Comparison of ENCODE assay signal across 10 cellular contexts in the genomic region with DNA sequence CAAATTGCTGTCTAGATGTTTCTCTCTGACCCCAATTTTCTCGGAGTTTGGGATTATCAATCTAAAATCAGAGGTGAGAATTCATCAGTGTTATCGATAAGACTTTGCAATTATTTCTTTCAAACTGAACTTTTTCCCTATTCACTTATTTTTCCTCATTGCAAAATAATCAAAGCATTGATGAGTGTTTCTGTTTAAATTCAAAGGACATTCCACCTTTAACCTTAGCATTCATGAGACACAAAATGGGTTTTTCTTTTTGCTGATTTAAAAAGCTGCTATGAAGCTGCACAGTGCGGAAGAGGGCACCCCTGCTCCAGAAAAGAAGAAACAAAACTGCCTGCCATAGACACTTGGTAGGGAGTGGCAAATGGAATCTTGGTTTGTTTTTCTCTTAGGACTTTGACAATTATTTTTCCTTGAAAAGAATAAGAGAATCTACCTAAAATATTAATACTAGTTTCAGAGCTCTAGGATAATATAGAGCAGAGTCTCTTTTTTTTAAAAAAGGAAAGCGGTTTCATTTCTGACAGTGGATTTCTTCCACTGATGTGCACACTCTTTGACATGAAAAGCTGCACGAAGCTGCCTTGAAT.
DNase-seq lines count a peak whose midpoint lies in the region; ATAC-seq, FAIRE-seq and TF ChIP-seq lines count a peak whose summit lies in the region.
"Had no signal": no experiment of that assay in that cellular context is flagged by ENCODE, and none has a peak within 500 bp of the region (broad histone marks: within the 10 kb centered on the region; RNA-seq: fewer than 3 reads in every experiment).

No MANE protein-coding gene starts in this region.

- H3K4me2 ChIP-seq in K562 (ENCODE audit: insufficient read depth, low read length) = peak overlapping the region; percentile 100

- no peaks in the 10 kb centered on the region; the same call in 1 of the 2 replicates for H3K9me3 ChIP-seq in K562 (replicated peaks; ENCODE audit: control insufficient read depth, insufficient read depth, low read depth, low read length)

- H3K4me3 ChIP-seq in K562 = peak overlapping the region; percentile 43

- peaks cover 58 to 70% of the 10 kb centered on the region in 2 experiments for H3K4me1 ChIP-seq in K562 (replicated peaks in 1 of 2; ENCODE audit: control insufficient read depth in 2 of 2, insufficient read depth in 2 of 2, low read length in 2 of 2)

- TSS peak; percentile 91 for BruUV-seq in K562 (replicated peaks; lab: Mats Ljungman, UMichigan)

- CTCF ChIA-PET in K562 (lab: Yijun Ruan, JAX; ENCODE audit: low intra/inter-chr PET ratio) = interaction anchor here (1.0 kb wide), 1 partner anchor 13 kb away, joined by 5 read pairs; no protein-coding TSS in a partner anchor

- in situ Hi-C loops in Caki2 (cut with HindIII; ENCODE audit: low pct_unique_long_range_greater_than_20kb, low sequenced_read_pairs) = no loop called here
- in situ Hi-C loops in KBM-7 (cut with MboI; ENCODE audit: low pct_unique_long_range_greater_than_20kb, low sequenced_read_pairs) = loop anchor here (25.0 kb wide), 1 partner anchor 366 kb away; no protein-coding TSS in a partner anchor
- in situ Hi-C loops in K562 (cut with MboI) = no loop called here

- TF ChIP-seq CTCF in K562 (IDR thresholded peaks at IDR 0.05 in 2 of 3, conservative IDR thresholded peaks at IDR 0.05 in 1 of 3; ENCODE audit: insufficient read depth in 2 of 3, low read depth in 1 of 3, low read length in 3 of 3) (peak in 2 of 3 experiments; percentile 33 to 56; a peak in 3 of 6 replicates), neural crest cell (conservative IDR thresholded peaks at IDR 0.05) (no peak)

- no peaks in the 10 kb centered on the region for H3K27me3 Mint-ChIP-seq in neural crest cell (ENCODE audit: low read depth)

- no peaks in the 10 kb centered on the region; the same call in 2 of the 3 replicates for H3K36me3 ChIP-seq in K562 (ENCODE audit: control insufficient read depth, insufficient read depth, low read length)

- TF ChIP-seq RAD21 in K562 (CRISPR knock-in tag; conservative IDR thresholded peaks at IDR 0.05 in 1 of 2, IDR thresholded peaks at IDR 0.05 in 1 of 2) = peak in 1 of 2 experiments; percentile 46; a peak in 3 of 4 replicates

- DNase-seq in Caki2 (ENCODE audit: low read depth) = peak; percentile 59
- peak; percentile 44 for DNase-seq in KBM-7
- peak in 2 of 4 experiments; percentile 39 to 68 for DNase-seq in K562 (ENCODE audit: extremely low read depth in 1 of 4, low spot score in 3 of 4)
- no peak for DNase-seq in neural crest cell (ENCODE audit: low read depth, low spot score)
- DNase-seq in UCSD-AML1 (lab: John Stamatoyannopoulos, UW; ENCODE audit: unreplicated experiment) = no peak
- DNase-seq in stimulated activated CD4-positive, alpha-beta T cell treated with anti-CD3 and anti-CD28 coated beads, Interleukin-2, amount 100 ng/mL, for 48 hours = no peak
- DNase-seq: DMS79 treated with DMSO at 0.1 percent for 48 hours, NCI-H526 treated with DMSO at 0.1 percent for 48 hours had no signal

- H3K27ac Mint-ChIP-seq in neural crest cell (ENCODE audit: unreplicated experiment) = peak overlapping the region; percentile 87

- no peaks in the 10 kb centered on the region; a peak in 1 of 5 replicates for H3K27me3 ChIP-seq in K562 (ENCODE audit: control insufficient read depth in 2 of 2, insufficient read depth in 2 of 2, low read length in 2 of 2)

- ATAC-seq in K562 (peak; percentile 45), GM21528 (IDR thresholded peaks at IDR 0.05; ENCODE audit: low FRiP score, unreplicated experiment) (no peak), HG02642 (IDR thresholded peaks at IDR 0.05; ENCODE audit: poor library complexity, unreplicated experiment) (no peak)

- no peaks in the 10 kb centered on the region for H3K9me1 ChIP-seq in K562 (ENCODE audit: control insufficient read depth, insufficient read depth, low read length)

- TF ChIP-seq EP300 in K562 (IDR thresholded peaks at IDR 0.05; ENCODE audit: low read length) = no peak; the same call in 1 of the 2 replicates

- TF ChIP-seq POLR2A in K562 (conservative IDR thresholded peaks at IDR 0.05) = no peak

- H3K9me3 Mint-ChIP-seq in neural crest cell = no peaks in the 10 kb centered on the region

- no peak overlapping the region; the same call in 1 of the 2 replicates for H2AFZ ChIP-seq in K562 (ENCODE audit: low read depth, low read length)

- peak overlapping the region; percentile 83 for H3K27ac ChIP-seq in K562 (ENCODE audit: extremely low read depth, low read depth, low read length)

- H3K4me1 Mint-ChIP-seq in neural crest cell = peaks cover 64% of the 10 kb centered on the region

- H3K9ac ChIP-seq in K562 (ENCODE audit: insufficient read depth in 1 of 2, low read depth in 2 of 2, low read length in 2 of 2) = peak overlapping the region; percentile 84 to 87; a peak in 3 of 4 replicates

- H4K20me1 ChIP-seq in K562 (replicated peaks; ENCODE audit: control insufficient read depth, insufficient read depth, low read length) = no peaks in the 10 kb centered on the region

- no peaks in the 10 kb centered on the region for H3K36me3 Mint-ChIP-seq in neural crest cell (ENCODE audit: low read depth)

- H3K79me2 ChIP-seq in K562 (ENCODE audit: control insufficient read depth, insufficient read depth, low read length) = peaks cover 29% of the 10 kb centered on the region

- peak overlapping the region; percentile 50 for H3K4me3 Mint-ChIP-seq in neural crest cell

- 0% methylated on average over 5 of the region's 5 CpGs for WGBS in K562 (ENCODE audit: insufficient coverage, low coverage, missing lambda C conversion rate)

- POLR2A ChIA-PET in K562 (lab: Yijun Ruan, JAX) = interaction anchor here (0.5 to 6.3 kb wide), 37 partner anchors 8 to 635 kb away, joined by 3 to 80 read pairs (median 4); no protein-coding TSS in a partner anchor

- FAIRE-seq in K562 (lab: Jason Lieb, UNC) = peak; percentile 19

- intact Hi-C loops in K562 (cut with micrococcal nuclease) = loop anchor here (1.0 to 2.0 kb wide), 5 partner anchors 8 to 59 kb away; no protein-coding TSS in a partner anchor

TF ChIP-seq in K562, 482 proteins besides CTCF, POLR2A, EP300 and RAD21 (continues in another document):
- TF ChIP-seq, protein P1, sequence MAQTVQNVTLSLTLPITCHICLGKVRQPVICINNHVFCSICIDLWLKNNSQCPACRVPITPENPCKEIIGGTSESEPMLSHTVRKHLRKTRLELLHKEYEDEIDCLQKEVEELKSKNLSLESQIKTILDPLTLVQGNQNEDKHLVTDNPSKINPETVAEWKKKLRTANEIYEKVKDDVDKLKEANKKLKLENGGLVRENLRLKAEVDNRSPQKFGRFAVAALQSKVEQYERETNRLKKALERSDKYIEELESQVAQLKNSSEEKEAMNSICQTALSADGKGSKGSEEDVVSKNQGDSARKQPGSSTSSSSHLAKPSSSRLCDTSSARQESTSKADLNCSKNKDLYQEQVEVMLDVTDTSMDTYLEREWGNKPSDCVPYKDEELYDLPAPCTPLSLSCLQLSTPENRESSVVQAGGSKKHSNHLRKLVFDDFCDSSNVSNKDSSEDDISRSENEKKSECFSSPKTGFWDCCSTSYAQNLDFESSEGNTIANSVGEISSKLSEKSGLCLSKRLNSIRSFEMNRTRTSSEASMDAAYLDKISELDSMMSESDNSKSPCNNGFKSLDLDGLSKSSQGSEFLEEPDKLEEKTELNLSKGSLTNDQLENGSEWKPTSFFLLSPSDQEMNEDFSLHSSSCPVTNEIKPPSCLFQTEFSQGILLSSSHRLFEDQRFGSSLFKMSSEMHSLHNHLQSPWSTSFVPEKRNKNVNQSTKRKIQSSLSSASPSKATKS (CRISPR knock-in tag; IDR thresholded peaks at IDR 0.05) = no peak; the same call in 1 of the 2 replicates
- TF ChIP-seq ZNF408 (CRISPR knock-in tag; IDR thresholded peaks at IDR 0.05; ENCODE audit: low read depth) (no peak), SNRNP70 (optimal IDR thresholded peaks at IDR 0.05; ENCODE audit: low read depth, low read length) (no peak), RBFOX2 (IDR thresholded peaks at IDR 0.05; ENCODE audit: low read depth, low read length) (no peak), HMGXB4 (CRISPR knock-in tag; IDR thresholded peaks at IDR 0.05) (no peak), TAF7 (tag; IDR thresholded peaks at IDR 0.05) (0 out of 2 replicates have a peak, but pooled peaks have one; percentile 3), ZNF507 (tag; conservative IDR thresholded peaks at IDR 0.05) (no peak), DNMT1 (IDR thresholded peaks at IDR 0.05) (no peak), ZNF830 (CRISPR knock-in tag; IDR thresholded peaks at IDR 0.05) (no peak), BMI1 (IDR thresholded peaks at IDR 0.05; ENCODE audit: low read length) (no peak)
- TF ChIP-seq, protein P2, sequence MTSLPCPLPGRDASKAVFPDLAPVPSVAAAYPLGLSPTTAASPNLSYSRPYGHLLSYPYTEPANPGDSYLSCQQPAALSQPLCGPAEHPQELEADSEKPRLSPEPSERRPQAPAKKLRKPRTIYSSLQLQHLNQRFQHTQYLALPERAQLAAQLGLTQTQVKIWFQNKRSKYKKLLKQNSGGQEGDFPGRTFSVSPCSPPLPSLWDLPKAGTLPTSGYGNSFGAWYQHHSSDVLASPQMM (CRISPR knock-in tag; IDR thresholded peaks at IDR 0.05) = no peak
- TF ChIP-seq, protein P3, sequence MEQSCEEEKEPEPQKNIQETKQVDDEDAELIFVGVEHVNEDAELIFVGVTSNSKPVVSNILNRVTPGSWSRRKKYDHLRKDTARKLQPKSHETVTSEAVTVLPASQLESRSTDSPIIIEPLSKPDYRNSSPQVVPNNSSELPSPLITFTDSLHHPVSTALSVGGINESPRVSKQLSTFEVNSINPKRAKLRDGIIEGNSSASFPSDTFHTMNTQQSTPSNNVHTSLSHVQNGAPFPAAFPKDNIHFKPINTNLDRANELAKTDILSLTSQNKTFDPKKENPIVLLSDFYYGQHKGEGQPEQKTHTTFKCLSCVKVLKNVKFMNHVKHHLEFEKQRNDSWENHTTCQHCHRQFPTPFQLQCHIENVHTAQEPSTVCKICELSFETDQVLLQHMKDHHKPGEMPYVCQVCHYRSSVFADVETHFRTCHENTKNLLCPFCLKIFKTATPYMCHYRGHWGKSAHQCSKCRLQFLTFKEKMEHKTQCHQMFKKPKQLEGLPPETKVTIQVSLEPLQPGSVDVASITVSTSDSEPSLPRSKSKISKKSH (CRISPR knock-in tag; IDR thresholded peaks at IDR 0.05) = no peak

Comparison
In these comparisons a context has a peak if more than half of its experiments do, and no peak if none do; other contexts are left out.
1. DNase-seq: peak in Caki2 (single experiment) and KBM-7 (single experiment); none in neural crest cell (single experiment), UCSD-AML1 (single experiment) and stimulated activated CD4-positive, alpha-beta T cell treated with anti-CD3 and anti-CD28 coated beads, Interleukin-2, amount 100 ng/mL, for 48 hours (0 of 2).